Comparison of ENCODE assay signal across 21 cellular contexts in the genomic region with DNA sequence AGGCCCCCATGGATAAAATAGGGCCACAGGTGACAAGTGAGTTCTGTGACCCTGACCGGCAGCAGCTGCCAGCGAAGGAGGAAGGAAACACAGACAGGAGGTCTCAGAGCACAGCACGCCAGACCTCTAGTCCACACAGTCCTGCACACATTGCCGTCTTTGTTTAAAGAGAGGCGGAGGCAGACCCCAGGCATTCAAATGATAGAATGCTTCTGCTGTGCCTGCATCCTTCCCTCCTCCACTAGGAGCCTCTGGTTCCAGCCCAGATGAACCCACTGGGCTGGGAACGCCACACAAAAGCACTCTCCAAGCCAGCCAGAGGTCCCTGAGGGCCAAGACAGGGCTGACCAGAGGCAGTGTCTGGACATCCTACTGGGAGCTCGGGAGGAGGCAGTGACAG.
A peak's percentile ranks its signal among the peaks of the same experiment; 100 is the strongest.
DNase-seq lines count a peak whose midpoint lies in the region; ATAC-seq and TF ChIP-seq lines count a peak whose summit lies in the region.
"Had no signal": no experiment of that assay in that cellular context is flagged by ENCODE, and none has a peak within 500 bp of the region (broad histone marks: within the 10 kb centered on the region; RNA-seq: fewer than 3 reads in every experiment).

No MANE protein-coding gene starts in this region.

- 92% methylated on average over 6 of the region's 7 CpGs for WGBS in mammary epithelial cell (ENCODE audit: low coverage, missing lambda C conversion rate)

- H3K36me3 ChIP-seq in breast epithelium (no peaks in the 10 kb centered on the region), mammary epithelial cell (ENCODE audit: insufficient read depth, low read length) (no peaks in the 10 kb centered on the region)

- in situ Hi-C loops in mammary epithelial cell (cut with MboI; ENCODE audit: low sequenced_read_pairs in 2 of 2) (no loop called here), KBM-7 (cut with MboI; ENCODE audit: low pct_unique_long_range_greater_than_20kb, low sequenced_read_pairs) (no loop called here)

- no TSS peak for BruUV-seq in mammary epithelial cell (replicated peaks; lab: Mats Ljungman, UMichigan)

- peak overlapping the region; percentile 74 for H3K4me3 Mint-ChIP-seq in neural crest cell
- H3K4me3 Mint-ChIP-seq in activated CD4-positive, alpha-beta T cell treated with anti-CD3 and anti-CD28 coated beads, Interleukin-2, amount 10 ng/mL, durations not matched to agents 7 days and 5 days = no peak overlapping the region
- H3K4me3 Mint-ChIP-seq: activated naive CD8-positive, alpha-beta T cell treated with anti-CD3 and anti-CD28 coated beads for 36 hours; naive thymus-derived CD8-positive, alpha-beta T cell had no signal

- POLR2A ChIA-PET in activated CD4-positive, alpha-beta T cell treated with anti-CD3 and anti-CD28 coated beads, Interleukin-2, amount 10 ng/mL, durations not matched to agents 7 days and 5 days (lab: Charles Lee) = no interaction called here

- DNase-seq in breast epithelium (ENCODE audit: low spot score in 2 of 2) = no peak
- DNase-seq in mammary epithelial cell = no peak
- peak; percentile 44 for DNase-seq in epidermal melanocyte (ENCODE audit: insufficient read length, low spot score)
- peak; percentile 35 for DNase-seq in neural crest cell (ENCODE audit: low read depth, low spot score)
- no peak for DNase-seq in amygdala (lab: John Stamatoyannopoulos, UW)
- no peak for DNase-seq in activated CD4-positive, alpha-beta T cell treated with anti-CD3 and anti-CD28 coated beads, Interleukin-2, amount 10 ng/mL, durations not matched to agents 7 days and 5 days
- DNase-seq in KBM-7 = no peak
- DNase-seq: activated CD4-positive, alpha-beta T cell treated with anti-CD3 and anti-CD28 coated beads, Interleukin-2, amount 50 U/mL, for 48 hours; activated CD8-positive, alpha-beta memory T cell treated with anti-CD3 and anti-CD28 coated beads, Interleukin-2, amount 50 U/mL, for 48 hours; activated naive CD8-positive, alpha-beta T cell treated with anti-CD3 and anti-CD28 coated beads for 36 hours; AML-193; KG1; mesenchymal stem cell; naive thymus-derived CD8-positive, alpha-beta T cell; NCI-H187; substantia nigra; T-helper 1 cell had no signal

- H4K20me1 ChIP-seq in mammary epithelial cell (ENCODE audit: insufficient read depth, low read length) = no peaks in the 10 kb centered on the region

- no peaks in the 10 kb centered on the region for H3K79me2 ChIP-seq in mammary epithelial cell (ENCODE audit: insufficient read depth, low read length)
- H3K79me2 ChIP-seq: parathyroid adenoma had no signal

- peak overlapping the region; percentile 61 to 73 for H3K27ac ChIP-seq in breast epithelium
- no peak overlapping the region for H3K27ac ChIP-seq in mammary epithelial cell (ENCODE audit: insufficient read depth, low read depth, low read length)
- H3K27ac ChIP-seq: 22Rv1, parathyroid adenoma, VCaP had no signal

- H3K4me1 ChIP-seq in breast epithelium = peaks cover 0 to 4% of the 10 kb centered on the region in 2 donors
- H3K4me1 ChIP-seq in mammary epithelial cell (ENCODE audit: insufficient read depth, low read length) = peaks cover 37% of the 10 kb centered on the region
- H3K4me1 ChIP-seq: parathyroid adenoma had no signal

- no peaks in the 10 kb centered on the region for H3K36me3 Mint-ChIP-seq in neural crest cell (ENCODE audit: low read depth)
- H3K36me3 Mint-ChIP-seq in activated CD4-positive, alpha-beta T cell treated with anti-CD3 and anti-CD28 coated beads, Interleukin-2, amount 10 ng/mL, durations not matched to agents 7 days and 5 days (ENCODE audit: low read depth) = no peaks in the 10 kb centered on the region
- H3K36me3 Mint-ChIP-seq: activated naive CD8-positive, alpha-beta T cell treated with anti-CD3 and anti-CD28 coated beads for 36 hours; naive thymus-derived CD8-positive, alpha-beta T cell had no signal

- intact Hi-C loops in breast epithelium (cut with DNase I; ENCODE audit: low total_unique reads) = no loop called here
- intact Hi-C loops in mammary epithelial cell (cut with micrococcal nuclease) = loop anchor here (10.0 kb wide), 1 partner anchor 261 kb away; no protein-coding TSS in a partner anchor

- CTCF ChIA-PET in mammary epithelial cell (lab: Charles Lee; ENCODE audit: low non-redundant PET) = no interaction called here
- CTCF ChIA-PET in activated CD4-positive, alpha-beta T cell treated with anti-CD3 and anti-CD28 coated beads, Interleukin-2, amount 10 ng/mL, durations not matched to agents 7 days and 5 days (lab: Charles Lee) = no interaction called here

- H2AFZ ChIP-seq in mammary epithelial cell (ENCODE audit: low read depth, low read length) = no peak overlapping the region
- H2AFZ ChIP-seq: parathyroid adenoma had no signal

- H3K27me3 ChIP-seq in breast epithelium (no peaks in the 10 kb centered on the region), mammary epithelial cell (ENCODE audit: insufficient read depth, low read length) (no peaks in the 10 kb centered on the region)

- H3K4me1 Mint-ChIP-seq in neural crest cell = peaks cover 64% of the 10 kb centered on the region
- peaks cover 13% of the 10 kb centered on the region for H3K4me1 Mint-ChIP-seq in activated CD4-positive, alpha-beta T cell treated with anti-CD3 and anti-CD28 coated beads, Interleukin-2, amount 10 ng/mL, durations not matched to agents 7 days and 5 days

- no peak for TF ChIP-seq POLR2A in breast epithelium (IDR thresholded peaks at IDR 0.05)

- no peak overlapping the region for H3K4me2 ChIP-seq in mammary epithelial cell (ENCODE audit: insufficient read depth, low read depth, low read length)

- dilution Hi-C loops in mammary epithelial cell (cut with HindIII; ENCODE audit: low sequenced_read_pairs) = no loop called here

- TF ChIP-seq CTCF in breast epithelium (IDR thresholded peaks at IDR 0.05) (no peak), mammary epithelial cell (conservative IDR thresholded peaks at IDR 0.05 in 1 of 2, IDR thresholded peaks at IDR 0.05 in 1 of 2; ENCODE audit: extremely low read depth in 1 of 2, insufficient read depth in 1 of 2, low read depth in 1 of 2, low read length in 2 of 2) (no peak), neural crest cell (conservative IDR thresholded peaks at IDR 0.05) (no peak)

- H3K9me3 ChIP-seq in breast epithelium (no peaks in the 10 kb centered on the region), mammary epithelial cell (replicated peaks; ENCODE audit: insufficient read depth, low read length) (no peaks in the 10 kb centered on the region)

- H3K27ac Mint-ChIP-seq in neural crest cell (ENCODE audit: unreplicated experiment) = peak overlapping the region; percentile 6
- H3K27ac Mint-ChIP-seq in activated CD4-positive, alpha-beta T cell treated with anti-CD3 and anti-CD28 coated beads, Interleukin-2, amount 10 ng/mL, durations not matched to agents 7 days and 5 days = no peak overlapping the region
- H3K27ac Mint-ChIP-seq: activated naive CD8-positive, alpha-beta T cell treated with anti-CD3 and anti-CD28 coated beads for 36 hours had no signal

- H3K9me3 Mint-ChIP-seq in neural crest cell = no peaks in the 10 kb centered on the region
- H3K9me3 Mint-ChIP-seq in activated CD4-positive, alpha-beta T cell treated with anti-CD3 and anti-CD28 coated beads, Interleukin-2, amount 10 ng/mL, durations not matched to agents 7 days and 5 days = no peaks in the 10 kb centered on the region
- H3K9me3 Mint-ChIP-seq: activated naive CD8-positive, alpha-beta T cell treated with anti-CD3 and anti-CD28 coated beads for 36 hours; naive thymus-derived CD8-positive, alpha-beta T cell had no signal

- H3K4me3 ChIP-seq in breast epithelium (no peak overlapping the region), mammary epithelial cell (replicated peaks in 1 of 3; ENCODE audit: insufficient read depth in 1 of 3, low read depth in 2 of 3, low read length in 3 of 3) (no peak overlapping the region)

- no peaks in the 10 kb centered on the region for H3K27me3 Mint-ChIP-seq in neural crest cell (ENCODE audit: low read depth)
- peaks cover 16% of the 10 kb centered on the region for H3K27me3 Mint-ChIP-seq in activated CD4-positive, alpha-beta T cell treated with anti-CD3 and anti-CD28 coated beads, Interleukin-2, amount 10 ng/mL, durations not matched to agents 7 days and 5 days

- no peak for ATAC-seq in HG03196 (IDR thresholded peaks at IDR 0.05; ENCODE audit: unreplicated experiment)
- ATAC-seq: naive thymus-derived CD8-positive, alpha-beta T cell had no signal

- no peak overlapping the region for H3K9ac ChIP-seq in mammary epithelial cell (ENCODE audit: insufficient read depth, low read length)
- H3K9ac ChIP-seq: parathyroid adenoma had no signal

Comparison
In these comparisons a context has a peak if more than half of its experiments do, and no peak if none do; other contexts are left out.
1. DNase-seq: peak in epidermal melanocyte (single experiment) and neural crest cell (single experiment); none in breast epithelium (0 of 2), mammary epithelial cell (single experiment), amygdala (0 of 56), activated CD4-positive, alpha-beta T cell treated with anti-CD3 and anti-CD28 coated beads, Interleukin-2, amount 10 ng/mL, durations not matched to agents 7 days and 5 days (single experiment) and KBM-7 (single experiment).